In the genomic region with DNA sequence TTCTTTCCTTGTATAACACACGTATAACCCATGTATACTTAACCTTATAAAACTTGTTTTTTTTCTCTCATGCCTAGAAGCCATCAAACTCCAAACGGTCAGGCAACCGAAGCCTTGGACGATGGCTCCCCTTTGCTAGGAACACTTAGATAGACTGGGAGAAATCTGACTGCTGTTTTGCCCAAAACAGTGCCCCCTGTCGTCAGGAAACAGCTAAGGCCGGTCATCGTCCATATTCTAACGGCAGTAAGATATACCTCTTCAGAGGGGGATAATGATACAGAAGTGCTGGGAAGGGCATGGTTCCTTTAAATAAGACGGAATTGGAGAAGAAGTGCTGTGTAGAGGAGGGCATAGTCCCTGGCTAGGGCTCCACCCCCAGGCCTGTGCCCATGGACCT, we compare ENCODE assay signal across 12 cellular contexts.
DNase-seq lines count a peak whose midpoint lies in the region; ATAC-seq, FAIRE-seq and TF ChIP-seq lines count a peak whose summit lies in the region.
"Had no signal": no experiment of that assay in that cellular context is flagged by ENCODE, and none has a peak within 500 bp of the region (broad histone marks: within the 10 kb centered on the region; RNA-seq: fewer than 3 reads in every experiment).

No MANE protein-coding gene starts in this region.

- in situ Hi-C loops in brain microvascular endothelial cell (cut with HindIII; ENCODE audit: low pct_ligation_motif_present, low sequenced_read_pairs) = no loop called here

- no peak overlapping the region for H3K27ac ChIP-seq in brain microvascular endothelial cell
- H3K27ac ChIP-seq: SJSA1 had no signal

- H3K4me3 Mint-ChIP-seq in CD14-positive monocyte = no peak overlapping the region
- H3K4me3 Mint-ChIP-seq in stimulated activated memory B cell treated with anti-CD40 and anti-IgM and Interleukin-4, amounts not matched to agents 10 μg/mL and 1 μg/mL and 100 μg/mL, for 72 hours = no peak overlapping the region

- H3K27me3 ChIP-seq in brain microvascular endothelial cell (replicated peaks) (no peaks in the 10 kb centered on the region), kidney epithelial cell (ENCODE audit: control insufficient read depth, insufficient read depth, low read length) (no peaks in the 10 kb centered on the region)

- intact Hi-C loops in CD14-positive monocyte (cut with micrococcal nuclease) = no loop called here

- TF ChIP-seq CTCF in CD14-positive monocyte (IDR thresholded peaks at IDR 0.05) (peak; percentile 25), brain microvascular endothelial cell (IDR thresholded peaks at IDR 0.05; ENCODE audit: low read depth, low read length, missing control alignments) (peak; percentile 60), kidney epithelial cell (IDR thresholded peaks at IDR 0.05; ENCODE audit: insufficient read depth, low read length, poor library complexity, severe bottlenecking) (peak; percentile 10)

- peaks cover 0 to 3% of the 10 kb centered on the region in 2 donors for H3K36me3 Mint-ChIP-seq in CD14-positive monocyte
- H3K36me3 Mint-ChIP-seq in stimulated activated memory B cell treated with anti-CD40 and anti-IgM and Interleukin-4, amounts not matched to agents 10 μg/mL and 1 μg/mL and 100 μg/mL, for 72 hours = peaks cover 23% of the 10 kb centered on the region

- no peak for ATAC-seq in stimulated activated memory B cell treated with anti-CD40 and anti-IgM and Interleukin-4, amounts not matched to agents 10 μg/mL and 1 μg/mL and 100 μg/mL, for 72 hours
- ATAC-seq: activated naive CD4-positive, alpha-beta T cell treated with anti-CD3 and anti-CD28 coated beads, Interleukin-2, amount 50 U/mL, for 72 hours had no signal

- H3K27ac Mint-ChIP-seq in CD14-positive monocyte = no peak overlapping the region
- no peak overlapping the region for H3K27ac Mint-ChIP-seq in stimulated activated memory B cell treated with anti-CD40 and anti-IgM and Interleukin-4, amounts not matched to agents 10 μg/mL and 1 μg/mL and 100 μg/mL, for 72 hours

- FAIRE-seq in GM19239 (lab: Jason Lieb, UNC) (peak; percentile 39), urothelium cell line (lab: Jason Lieb, UNC) (no peak)
- FAIRE-seq: small intestine had no signal

- H3K36me3 ChIP-seq in brain microvascular endothelial cell (replicated peaks) (no peaks in the 10 kb centered on the region), kidney epithelial cell (ENCODE audit: control insufficient read depth, insufficient read depth, low read length) (no peaks in the 10 kb centered on the region)
- H3K36me3 ChIP-seq: SJSA1 had no signal

- peaks cover 0 to 2% (median 0%) of the 10 kb centered on the region in 3 donors for H3K27me3 Mint-ChIP-seq in CD14-positive monocyte (ENCODE audit: low read depth in 3 of 3)
- H3K27me3 Mint-ChIP-seq in stimulated activated memory B cell treated with anti-CD40 and anti-IgM and Interleukin-4, amounts not matched to agents 10 μg/mL and 1 μg/mL and 100 μg/mL, for 72 hours = no peaks in the 10 kb centered on the region

- H3K9me3 Mint-ChIP-seq in CD14-positive monocyte = peaks cover 18 to 34% (median 23%) of the 10 kb centered on the region in 7 donors
- H3K9me3 Mint-ChIP-seq in stimulated activated memory B cell treated with anti-CD40 and anti-IgM and Interleukin-4, amounts not matched to agents 10 μg/mL and 1 μg/mL and 100 μg/mL, for 72 hours = peaks cover 9% of the 10 kb centered on the region

- no peak for DNase-seq in CD14-positive monocyte (ENCODE audit: low spot score)
- no peak for DNase-seq in GM19239 (ENCODE audit: insufficient read length, low spot score)
- DNase-seq in brain microvascular endothelial cell = no peak
- DNase-seq in kidney epithelial cell (ENCODE audit: low read depth) = no peak
- no peak for DNase-seq in urothelium cell line (ENCODE audit: low spot score)
- DNase-seq in NCI-H526 treated with DMSO at 0.1 percent for 48 hours (lab: John Stamatoyannopoulos, UW) = no peak
- DNase-seq: effector CD4-positive, alpha-beta T cell; NCI-H1105; small intestine had no signal

- peaks cover 9% of the 10 kb centered on the region for H3K4me1 Mint-ChIP-seq in CD14-positive monocyte
- no peaks in the 10 kb centered on the region for H3K4me1 Mint-ChIP-seq in stimulated activated memory B cell treated with anti-CD40 and anti-IgM and Interleukin-4, amounts not matched to agents 10 μg/mL and 1 μg/mL and 100 μg/mL, for 72 hours

- H3K4me3 ChIP-seq in brain microvascular endothelial cell (ENCODE audit: low read depth, low read length) (no peak overlapping the region), kidney epithelial cell (ENCODE audit: low read depth, low read length) (no peak overlapping the region)
- H3K4me3 ChIP-seq: SJSA1 had no signal

Comparison
In these comparisons a context has a peak if more than half of its experiments do, and no peak if none do; other contexts are left out.
1. CTCF ChIP-seq: peak in every context shown above with its lines; median percentile 60 in brain microvascular endothelial cell; 25 in CD14-positive monocyte; 10 in kidney epithelial cell.